8 cellular contexts compared by ENCODE assay signal in genomic region chr3:14216257-14217048, GRCh38. TPM values are rescaled to one million over a fixed set of nuclear protein-coding genes. Genes with fewer than 3 reads are reported as not detected.
DNase-seq lines count a peak whose midpoint lies in the region; ATAC-seq, FAIRE-seq and TF ChIP-seq lines count a peak whose summit lies in the region.

No MANE protein-coding gene starts in this region.

- H3K9me3 Mint-ChIP-seq in activated T-cell treated with anti-CD3 and anti-CD28 coated beads, Interleukin-2, amount 50 U/mL, for 24 hours: peaks cover 8% of the 10 kb centered on the region

- H3K4me2 ChIP-seq in A549: no peak overlapping the region
- H3K4me2 ChIP-seq in parathyroid adenoma (ENCODE audit: low read length): peak overlapping the region; percentile 1

- no peak overlapping the region for H3K27ac ChIP-seq in A549
- H3K27ac ChIP-seq in parathyroid adenoma: no peak overlapping the region

- H2AFZ ChIP-seq in parathyroid adenoma: peak overlapping the region; percentile 56

- no peak for TF ChIP-seq EP300 in A549 (IDR thresholded peaks at IDR 0.05)

- no peaks in the 10 kb centered on the region for H3K27me3 Mint-ChIP-seq in activated T-cell treated with anti-CD3 and anti-CD28 coated beads, Interleukin-2, amount 50 U/mL, for 24 hours

- TF ChIP-seq POLR2A in A549 (IDR thresholded peaks at IDR 0.05; ENCODE audit: low read length) (no peak), GM18505 (IDR thresholded peaks at IDR 0.05; ENCODE audit: borderline replicate concordance, extremely low read depth, insufficient read depth, insufficient read length) (no peak)

- H3K4me3 ChIP-seq in A549: no peak overlapping the region
- H3K4me3 ChIP-seq in parathyroid adenoma (ENCODE audit: low read depth, low read length): no peak overlapping the region

- POLR2A ChIA-PET in A549 (lab: Yijun Ruan, JAX): no interaction called here

- H3K79me2 ChIP-seq in parathyroid adenoma: no peaks in the 10 kb centered on the region

- no peak overlapping the region for H3K9ac ChIP-seq in parathyroid adenoma

- H3K36me3 Mint-ChIP-seq in activated T-cell treated with anti-CD3 and anti-CD28 coated beads, Interleukin-2, amount 50 U/mL, for 24 hours (ENCODE audit: low read depth): no peaks in the 10 kb centered on the region

- H3K4me1 Mint-ChIP-seq in activated T-cell treated with anti-CD3 and anti-CD28 coated beads, Interleukin-2, amount 50 U/mL, for 24 hours (ENCODE audit: low read depth): peaks cover 7% of the 10 kb centered on the region

- TF ChIP-seq RAD21 in A549 (conservative IDR thresholded peaks at IDR 0.05 in 1 of 2, IDR thresholded peaks at IDR 0.05 in 1 of 2): no peak

- H3K9me3 ChIP-seq in A549 (peaks cover 12% of the 10 kb centered on the region; the same call in 2 of the 3 replicates), parathyroid adenoma (ENCODE audit: control insufficient read depth, low read length) (no peaks in the 10 kb centered on the region)

- H3K27ac Mint-ChIP-seq in activated T-cell treated with anti-CD3 and anti-CD28 coated beads, Interleukin-2, amount 50 U/mL, for 24 hours: peak overlapping the region; percentile 75

- TF ChIP-seq CTCF in A549 (IDR thresholded peaks at IDR 0.05): no peak
- TF ChIP-seq CTCF in parathyroid adenoma (IDR thresholded peaks at IDR 0.05): no peak

- DNase-seq in A549 (ENCODE audit: low read depth in 1 of 2, low spot score in 1 of 2) (peak in 1 of 2 experiments; percentile 32), foreskin melanocyte (peak; percentile 92), NCI-H510A treated with DMSO at 0.1 percent for 48 hours (lab: John Stamatoyannopoulos, UW) (no peak)
- DNase-seq in activated T-cell treated with anti-CD3 and anti-CD28 coated beads, Interleukin-2, amount 50 U/mL, for 24 hours: peak; percentile 62

- H3K36me3 ChIP-seq in parathyroid adenoma (ENCODE audit: control insufficient read depth, insufficient read depth, low read length): no peaks in the 10 kb centered on the region

- WGBS in A549 (ENCODE audit: missing lambda C conversion rate): 84% methylated on average over 22 of the region's 22 CpGs

- CTCF ChIA-PET in A549 (lab: Yijun Ruan, JAX): interaction anchor here (1.0 to 7.5 kb wide), 6 partner anchors 10 to 416 kb away, joined by 3 to 69 read pairs (median 3); no protein-coding TSS in a partner anchor

- peak overlapping the region; percentile 67 for H3K4me3 Mint-ChIP-seq in activated T-cell treated with anti-CD3 and anti-CD28 coated beads, Interleukin-2, amount 50 U/mL, for 24 hours

- ATAC-seq in A549 (peak; percentile 41 to 87; a peak in 4 of 6 replicates), HG02970 (IDR thresholded peaks at IDR 0.05; ENCODE audit: low FRiP score, unreplicated experiment) (peak; percentile 66), GM18505 (IDR thresholded peaks at IDR 0.05; ENCODE audit: unreplicated experiment) (no peak), HG03045 (IDR thresholded peaks at IDR 0.05; ENCODE audit: unreplicated experiment) (no peak)

- H3K27me3 ChIP-seq in parathyroid adenoma (ENCODE audit: control insufficient read depth, insufficient read depth, low read length): no peaks in the 10 kb centered on the region

- H3K4me1 ChIP-seq in A549: no peaks in the 10 kb centered on the region
- no peaks in the 10 kb centered on the region for H3K4me1 ChIP-seq in parathyroid adenoma

- FAIRE-seq in A549 (lab: Jason Lieb, UNC): no peak

TF ChIP-seq in A549, 52 proteins besides CTCF, POLR2A, EP300 and RAD21:
- TF ChIP-seq ELK1 (IDR thresholded peaks at IDR 0.05; ENCODE audit: low read depth, low read length) (no peak), USF2 (IDR thresholded peaks at IDR 0.05) (0 out of 2 replicates have a peak, but pooled peaks have one; percentile 27)

RNA-seq across cellular contexts. Expression of gene LSM3, which starts 37.8 kb away (rescaled TPM):
- polyA plus RNA-seq in A549 (2011; rRNA removed): 11.8 and 23.9 TPM in 2 replicates
- 6.5 and 9.1 TPM in 2 replicates for polyA plus RNA-seq in A549 (2012; cell fraction: cytosol; rRNA removed)
- polyA plus RNA-seq in A549 (2012; cell fraction: nucleus; rRNA removed): 1.2 and 2.5 TPM in 2 replicates
- 32.0 to 36.1 TPM (median 33.0 TPM) in 3 replicates for polyA plus RNA-seq in A549 (2017; fragmentation: RNase III; extraction: RNeasy Plus Mini Kit Qiagen cat#74134 plus additional on column Dnase treatment)
- polyA minus RNA-seq in A549 (2011; rRNA and poly(A)+ RNA removed): 1.8 and 2.4 TPM in 2 replicates

RNA-seq across cellular contexts. Expression of gene XPC, which starts 38.1 kb away (rescaled TPM):
- polyA plus RNA-seq in A549 (2011; rRNA removed): 36.3 and 58.9 TPM in 2 replicates
- 21.1 and 22.1 TPM in 2 replicates for polyA plus RNA-seq in A549 (2012; cell fraction: cytosol; rRNA removed)
- polyA plus RNA-seq in A549 (2012; cell fraction: nucleus; rRNA removed): 41.2 and 43.4 TPM in 2 replicates
- 33.8 to 35.4 TPM (median 34.4 TPM) in 3 replicates for polyA plus RNA-seq in A549 (2017; fragmentation: RNase III; extraction: RNeasy Plus Mini Kit Qiagen cat#74134 plus additional on column Dnase treatment)
- polyA minus RNA-seq in A549 (2011; rRNA and poly(A)+ RNA removed): 33.0 and 37.9 TPM in 2 replicates

Comparison
In these comparisons a context has a peak if more than half of its experiments do, and no peak if none do; other contexts are left out.
1. ATAC-seq: peak in A549 (2 of 2) and HG02970 (single experiment); none in GM18505 (single experiment) and HG03045 (single experiment).